In genomic region chr2:121599963-121600651, GRCh38 we compare ENCODE assay signal across 17 cellular contexts. TPM values are rescaled to one million over a fixed set of nuclear protein-coding genes. Genes with fewer than 3 reads are reported as not detected.
DNase-seq lines count a peak whose midpoint lies in the region; ATAC-seq and TF ChIP-seq lines count a peak whose summit lies in the region.
"Had no signal": no experiment of that assay in that cellular context is flagged by ENCODE, and none has a peak within 500 bp of the region (broad histone marks: within the 10 kb centered on the region; RNA-seq: fewer than 3 reads in every experiment).

No MANE protein-coding gene starts in this region.

- H3K36me3 ChIP-seq in upper lobe of right lung (peaks cover 3% of the 10 kb centered on the region), MG63 (peaks cover 3% of the 10 kb centered on the region; the same call in 1 of the 2 replicates)
- H3K36me3 ChIP-seq: prostate gland had no signal

- peaks cover 11% of the 10 kb centered on the region for H3K36me3 Mint-ChIP-seq in activated naive CD8-positive, alpha-beta T cell
- peaks cover 31% of the 10 kb centered on the region for H3K36me3 Mint-ChIP-seq in activated naive CD8-positive, alpha-beta T cell treated with anti-CD3 and anti-CD28 coated beads for 36 hours
- H3K36me3 Mint-ChIP-seq in stimulated activated memory B cell treated with anti-CD40 and anti-IgM and Interleukin-4, amounts not matched to agents 10 μg/mL and 1 μg/mL and 100 μg/mL, for 72 hours = peaks cover 38% of the 10 kb centered on the region
- H3K36me3 Mint-ChIP-seq in WTC11 = peaks cover 8% of the 10 kb centered on the region; the same call in 1 of the 2 replicates

- intact Hi-C loops in upper lobe of right lung (cut with DNase I) = no loop called here

- peaks cover 16% of the 10 kb centered on the region for H3K4me1 ChIP-seq in upper lobe of right lung

- TF ChIP-seq CTCF in HL-60 (IDR thresholded peaks at IDR 0.05; ENCODE audit: insufficient read depth, low read length) (no peak), upper lobe of right lung (IDR thresholded peaks at IDR 0.05) (no peak), WTC11 (IDR thresholded peaks at IDR 0.05) (no peak)

- H3K4me1 Mint-ChIP-seq in activated naive CD8-positive, alpha-beta T cell (ENCODE audit: low read depth) = peaks cover 63% of the 10 kb centered on the region
- peaks cover 54% of the 10 kb centered on the region for H3K4me1 Mint-ChIP-seq in activated naive CD8-positive, alpha-beta T cell treated with anti-CD3 and anti-CD28 coated beads for 36 hours
- H3K4me1 Mint-ChIP-seq in stimulated activated memory B cell treated with anti-CD40 and anti-IgM and Interleukin-4, amounts not matched to agents 10 μg/mL and 1 μg/mL and 100 μg/mL, for 72 hours = peaks cover 62% of the 10 kb centered on the region
- peaks cover 12% of the 10 kb centered on the region for H3K4me1 Mint-ChIP-seq in WTC11

- POLR2A ChIA-PET in WTC11 (lab: Charles Lee) = interaction anchor here (0.7 kb wide), 1 partner anchor 92 kb away, joined by 10 read pairs; no protein-coding TSS in a partner anchor

- ATAC-seq in HG02678 (IDR thresholded peaks at IDR 0.05; ENCODE audit: unreplicated experiment) (peak; percentile 60), upper lobe of right lung (no peak), WTC11 (no peak)
- ATAC-seq in stimulated activated memory B cell treated with anti-CD40 and anti-IgM and Interleukin-4, amounts not matched to agents 10 μg/mL and 1 μg/mL and 100 μg/mL, for 72 hours = peak; percentile 86
- ATAC-seq: left colon had no signal

- no peak for DNase-seq in activated naive CD8-positive, alpha-beta T cell treated with anti-CD3 and anti-CD28 coated beads for 36 hours
- DNase-seq in HL-60 (ENCODE audit: low read depth in 1 of 2, low spot score in 1 of 2) = no peak
- DNase-seq in upper lobe of right lung = no peak
- DNase-seq in MG63 = no peak
- no peak for DNase-seq in WTC11 (ENCODE audit: low spot score)
- DNase-seq: ACHN; activated T-cell treated with anti-CD3 and anti-CD28 coated beads, Interleukin-2, amount 50 U/mL, for 1 hour; EL; GM23248; KBM-7; left colon; NCI-H82 had no signal

- H3K27me3 ChIP-seq in HL-60 (ENCODE audit: insufficient read depth, poor library complexity, severe bottlenecking) = no peaks in the 10 kb centered on the region
- H3K27me3 ChIP-seq in upper lobe of right lung = no peaks in the 10 kb centered on the region
- H3K27me3 ChIP-seq in MG63 = no peaks in the 10 kb centered on the region

- no peak overlapping the region for H3K4me3 Mint-ChIP-seq in activated naive CD8-positive, alpha-beta T cell
- H3K4me3 Mint-ChIP-seq in activated naive CD8-positive, alpha-beta T cell treated with anti-CD3 and anti-CD28 coated beads for 36 hours = no peak overlapping the region
- no peak overlapping the region for H3K4me3 Mint-ChIP-seq in stimulated activated memory B cell treated with anti-CD40 and anti-IgM and Interleukin-4, amounts not matched to agents 10 μg/mL and 1 μg/mL and 100 μg/mL, for 72 hours
- no peak overlapping the region for H3K4me3 Mint-ChIP-seq in WTC11
- H3K4me3 Mint-ChIP-seq: type B pancreatic cell had no signal

- H3K27ac ChIP-seq in HL-60 (replicated peaks) = 0 out of 2 replicates have a peak overlapping the region, but pooled peaks have one; percentile 5
- no peak overlapping the region for H3K27ac ChIP-seq in upper lobe of right lung
- H3K27ac ChIP-seq: GM23248, prostate gland had no signal

- no peaks in the 10 kb centered on the region for H3K27me3 Mint-ChIP-seq in activated naive CD8-positive, alpha-beta T cell
- H3K27me3 Mint-ChIP-seq in activated naive CD8-positive, alpha-beta T cell treated with anti-CD3 and anti-CD28 coated beads for 36 hours = no peaks in the 10 kb centered on the region
- no peaks in the 10 kb centered on the region for H3K27me3 Mint-ChIP-seq in stimulated activated memory B cell treated with anti-CD40 and anti-IgM and Interleukin-4, amounts not matched to agents 10 μg/mL and 1 μg/mL and 100 μg/mL, for 72 hours
- H3K27me3 Mint-ChIP-seq in WTC11 (ENCODE audit: low read depth) = no peaks in the 10 kb centered on the region
- H3K27me3 Mint-ChIP-seq: type B pancreatic cell had no signal

- CTCF ChIA-PET in WTC11 (lab: Charles Lee) = no interaction called here

- H3K27ac Mint-ChIP-seq in activated naive CD8-positive, alpha-beta T cell = peak overlapping the region; percentile 55
- H3K27ac Mint-ChIP-seq in activated naive CD8-positive, alpha-beta T cell treated with anti-CD3 and anti-CD28 coated beads for 36 hours = no peak overlapping the region
- peak overlapping the region; percentile 2 for H3K27ac Mint-ChIP-seq in stimulated activated memory B cell treated with anti-CD40 and anti-IgM and Interleukin-4, amounts not matched to agents 10 μg/mL and 1 μg/mL and 100 μg/mL, for 72 hours
- no peak overlapping the region for H3K27ac Mint-ChIP-seq in WTC11
- H3K27ac Mint-ChIP-seq: type B pancreatic cell had no signal

- H3K4me3 ChIP-seq in HL-60 (replicated peaks; ENCODE audit: insufficient read depth, low read length) = no peak overlapping the region
- H3K4me3 ChIP-seq in upper lobe of right lung = no peak overlapping the region
- H3K4me3 ChIP-seq in MG63 = no peak overlapping the region
- H3K4me3 ChIP-seq: GM23248, prostate gland had no signal

- H3K9me3 Mint-ChIP-seq in activated naive CD8-positive, alpha-beta T cell (ENCODE audit: low read depth) = no peaks in the 10 kb centered on the region
- H3K9me3 Mint-ChIP-seq in activated naive CD8-positive, alpha-beta T cell treated with anti-CD3 and anti-CD28 coated beads for 36 hours = peaks cover 2% of the 10 kb centered on the region
- H3K9me3 Mint-ChIP-seq in stimulated activated memory B cell treated with anti-CD40 and anti-IgM and Interleukin-4, amounts not matched to agents 10 μg/mL and 1 μg/mL and 100 μg/mL, for 72 hours = peaks cover 3% of the 10 kb centered on the region
- no peaks in the 10 kb centered on the region for H3K9me3 Mint-ChIP-seq in WTC11
- H3K9me3 Mint-ChIP-seq: type B pancreatic cell had no signal

- H3K9me3 ChIP-seq in upper lobe of right lung (no peaks in the 10 kb centered on the region), MG63 (no peaks in the 10 kb centered on the region)
- H3K9me3 ChIP-seq: prostate gland had no signal

TF ChIP-seq in WTC11, 78 proteins besides CTCF, POLR2A, EP300 and RAD21 (continues in another document):
- TF ChIP-seq NFYB (CRISPR knock-in tag; conservative IDR thresholded peaks at IDR 0.05; ENCODE audit: low read depth) (no peak), HMGXB4 (CRISPR knock-in tag; IDR thresholded peaks at IDR 0.05) (no peak), ESRRA (CRISPR knock-in tag; IDR thresholded peaks at IDR 0.05; ENCODE audit: borderline replicate concordance) (no peak), RORB (CRISPR knock-in tag; IDR thresholded peaks at IDR 0.05) (no peak), SMAD4 (CRISPR knock-in tag; IDR thresholded peaks at IDR 0.05) (no peak), SMAD3 (CRISPR knock-in tag; IDR thresholded peaks at IDR 0.05; ENCODE audit: borderline replicate concordance) (no peak), NFATC4 (CRISPR knock-in tag; IDR thresholded peaks at IDR 0.05) (no peak), OVOL2 (CRISPR knock-in tag; IDR thresholded peaks at IDR 0.05; ENCODE audit: borderline replicate concordance) (no peak), ATF2 (CRISPR knock-in tag; IDR thresholded peaks at IDR 0.05; ENCODE audit: borderline replicate concordance, low read depth) (no peak), ETV6 (CRISPR knock-in tag; IDR thresholded peaks at IDR 0.05) (no peak)
- TF ChIP-seq, protein P1, sequence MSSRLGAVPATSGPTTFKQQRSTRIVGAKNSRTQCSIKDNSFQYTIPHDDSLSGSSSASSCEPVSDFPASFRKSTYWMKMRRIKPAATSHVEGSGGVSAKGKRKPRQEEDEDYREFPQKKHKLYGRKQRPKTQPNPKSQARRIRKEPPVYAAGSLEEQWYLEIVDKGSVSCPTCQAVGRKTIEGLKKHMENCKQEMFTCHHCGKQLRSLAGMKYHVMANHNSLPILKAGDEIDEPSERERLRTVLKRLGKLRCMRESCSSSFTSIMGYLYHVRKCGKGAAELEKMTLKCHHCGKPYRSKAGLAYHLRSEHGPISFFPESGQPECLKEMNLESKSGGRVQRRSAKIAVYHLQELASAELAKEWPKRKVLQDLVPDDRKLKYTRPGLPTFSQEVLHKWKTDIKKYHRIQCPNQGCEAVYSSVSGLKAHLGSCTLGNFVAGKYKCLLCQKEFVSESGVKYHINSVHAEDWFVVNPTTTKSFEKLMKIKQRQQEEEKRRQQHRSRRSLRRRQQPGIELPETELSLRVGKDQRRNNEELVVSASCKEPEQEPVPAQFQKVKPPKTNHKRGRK (CRISPR knock-in tag; IDR thresholded peaks at IDR 0.05; ENCODE audit: borderline replicate concordance) = no peak

RNA-seq across cellular contexts. Expression of gene CLASP1, which starts 49.2 kb away (rescaled TPM):
- total RNA-seq in activated naive CD8-positive, alpha-beta T cell treated with anti-CD3 and anti-CD28 coated beads for 36 hours = 10 to 100 TPM; 44.7 to 45.5 TPM
- total RNA-seq in upper lobe of right lung (44.5 TPM), WTC11 (2021) (47.2 to 50.0 TPM (median 48.7 TPM) in 3 replicates)
- 19.9 and 20.8 TPM in 2 replicates for total RNA-seq in MG63 (2014; rRNA removed; shearing (Covaris generic); ENCODE audit: low replicate concordance)

Comparison
In these comparisons a context has a peak if more than half of its experiments do, and no peak if none do; other contexts are left out.
1. H3K27ac Mint-ChIP-seq: peak in activated naive CD8-positive, alpha-beta T cell (single experiment) and stimulated activated memory B cell treated with anti-CD40 and anti-IgM and Interleukin-4, amounts not matched to agents 10 μg/mL and 1 μg/mL and 100 μg/mL, for 72 hours (single experiment); none in activated naive CD8-positive, alpha-beta T cell treated with anti-CD3 and anti-CD28 coated beads for 36 hours (single experiment) and WTC11 (single experiment).
2. ATAC-seq: peak in HG02678 (single experiment) and stimulated activated memory B cell treated with anti-CD40 and anti-IgM and Interleukin-4, amounts not matched to agents 10 μg/mL and 1 μg/mL and 100 μg/mL, for 72 hours (single experiment); none in upper lobe of right lung (single experiment) and WTC11 (single experiment).